ENCODE assay signal across 8 cellular contexts in genomic region chr12:94676011-94676709, GRCh38. TPM values are rescaled to one million over a fixed set of nuclear protein-coding genes. Genes with fewer than 3 reads are reported as not detected.
DNase-seq lines count a peak whose midpoint lies in the region; ATAC-seq and TF ChIP-seq lines count a peak whose summit lies in the region.

No MANE protein-coding gene starts in this region.

- H3K36me3 Mint-ChIP-seq in CD4-positive, alpha-beta T cell (ENCODE audit: low read depth) = no peaks in the 10 kb centered on the region
- no peaks in the 10 kb centered on the region for H3K36me3 Mint-ChIP-seq in stimulated activated effector memory CD8-positive, alpha-beta T cell treated with anti-CD3 and anti-CD28 coated beads, Interleukin-12 subunit alpha, Interleukin-12 subunit beta, amount 100 ng/mL, for 72 hours

- no peaks in the 10 kb centered on the region for H3K9me3 Mint-ChIP-seq in CD4-positive, alpha-beta T cell
- H3K9me3 Mint-ChIP-seq in stimulated activated effector memory CD8-positive, alpha-beta T cell treated with anti-CD3 and anti-CD28 coated beads, Interleukin-12 subunit alpha, Interleukin-12 subunit beta, amount 100 ng/mL, for 72 hours = no peaks in the 10 kb centered on the region

- H3K4me1 Mint-ChIP-seq in CD4-positive, alpha-beta T cell (ENCODE audit: low read depth) = peaks cover 12% of the 10 kb centered on the region
- H3K4me1 Mint-ChIP-seq in stimulated activated effector memory CD8-positive, alpha-beta T cell treated with anti-CD3 and anti-CD28 coated beads, Interleukin-12 subunit alpha, Interleukin-12 subunit beta, amount 100 ng/mL, for 72 hours = peaks cover 38% of the 10 kb centered on the region

- DNase-seq in CD4-positive, alpha-beta T cell = no peak
- DNase-seq in HT-29 (ENCODE audit: low spot score) (peak; percentile 36), dermis blood vessel endothelial cell (peak; percentile 48), foreskin melanocyte (no peak), iPS-NIHi7 (ENCODE audit: extremely low spot score) (no peak)
- DNase-seq in stimulated activated effector memory CD8-positive, alpha-beta T cell treated with anti-CD3 and anti-CD28 coated beads, Interleukin-12 subunit alpha, Interleukin-12 subunit beta, amount 100 ng/mL, for 72 hours (ENCODE audit: low spot score in 2 of 2) = peak in 1 of 2 donors; percentile 51

- peak overlapping the region; percentile 12 for H3K4me3 Mint-ChIP-seq in CD4-positive, alpha-beta T cell
- peak overlapping the region; percentile 40 for H3K4me3 Mint-ChIP-seq in stimulated activated effector memory CD8-positive, alpha-beta T cell treated with anti-CD3 and anti-CD28 coated beads, Interleukin-12 subunit alpha, Interleukin-12 subunit beta, amount 100 ng/mL, for 72 hours

- POLR2A ChIA-PET in CD4-positive, alpha-beta T cell (lab: Charles Lee) = no interaction called here

- H3K27me3 Mint-ChIP-seq in CD4-positive, alpha-beta T cell = peaks cover 5% of the 10 kb centered on the region

- no peak for TF ChIP-seq CTCF in CD4-positive, alpha-beta T cell (IDR thresholded peaks at IDR 0.05)

- peak overlapping the region; percentile 10 for H3K27ac Mint-ChIP-seq in CD4-positive, alpha-beta T cell
- peak overlapping the region; percentile 74 for H3K27ac Mint-ChIP-seq in stimulated activated effector memory CD8-positive, alpha-beta T cell treated with anti-CD3 and anti-CD28 coated beads, Interleukin-12 subunit alpha, Interleukin-12 subunit beta, amount 100 ng/mL, for 72 hours

- no peaks in the 10 kb centered on the region for H3K9me3 ChIP-seq in CD4-positive, alpha-beta T cell (ENCODE audit: control insufficient read depth, low read length)

- peak; percentile 89 for ATAC-seq in CD4-positive, alpha-beta T cell (ENCODE audit: poor library complexity)
- ATAC-seq in GM19455 (IDR thresholded peaks at IDR 0.05; ENCODE audit: unreplicated experiment) (peak; percentile 63), HG03039 (IDR thresholded peaks at IDR 0.05; ENCODE audit: unreplicated experiment) (no peak)
- peak; percentile 94 for ATAC-seq in stimulated activated effector memory CD8-positive, alpha-beta T cell treated with anti-CD3 and anti-CD28 coated beads, Interleukin-12 subunit alpha, Interleukin-12 subunit beta, amount 100 ng/mL, for 72 hours

- no peak overlapping the region for H3K27ac ChIP-seq in CD4-positive, alpha-beta T cell (ENCODE audit: low read depth, low read length)

- intact Hi-C loops in CD4-positive, alpha-beta T cell (cut with DNase I, micrococcal nuclease) = no loop called here

- no peaks in the 10 kb centered on the region for H3K27me3 ChIP-seq in CD4-positive, alpha-beta T cell (ENCODE audit: control insufficient read depth, insufficient read depth, low read length)

- CTCF ChIA-PET in CD4-positive, alpha-beta T cell (lab: Charles Lee) = no interaction called here

RNA-seq across cellular contexts. Expression of gene TMCC3, which starts 25.8 kb away (rescaled TPM):
- 1 to 10 TPM in 1 of 2 experiments, under 1 TPM in 1; 0.78 to 1.3 TPM for total RNA-seq in CD4-positive, alpha-beta T cell
- 2.9 and 3.0 TPM in 2 replicates for total RNA-seq in HT-29 (2014; rRNA removed; shearing (Covaris generic))
- total RNA-seq in dermis blood vessel endothelial cell = 27.8 and 34.5 TPM in 2 replicates

Comparison
In these comparisons a context has a peak if more than half of its experiments do, and no peak if none do; other contexts are left out.
1. DNase-seq: peak in HT-29 (single experiment) and dermis blood vessel endothelial cell (single experiment); none in CD4-positive, alpha-beta T cell (0 of 10), foreskin melanocyte (single experiment) and iPS-NIHi7 (single experiment).